Comparison of ENCODE assay signal across 5 cellular contexts in genomic region chr16:31338166-31338685, GRCh38. TPM values are rescaled to one million over a fixed set of nuclear protein-coding genes. Genes with fewer than 3 reads are reported as not detected.
"Had no signal": no experiment of that assay in that cellular context is flagged by ENCODE, and none has a peak within 500 bp of the region (broad histone marks: within the 10 kb centered on the region; RNA-seq: fewer than 3 reads in every experiment).

No MANE protein-coding gene starts in this region.

RNA-seq across cellular contexts. Expression of gene ITGAX, which starts 16.8 kb away (rescaled TPM):
- total RNA-seq: OCI-LY7 had no signal

RNA-seq across cellular contexts. Expression of gene ITGAD, which starts 54.9 kb away (rescaled TPM):
- total RNA-seq: activated naive CD8-positive, alpha-beta T cell treated with anti-CD3 and anti-CD28 coated beads for 36 hours; MCF 10A; OCI-LY7; PC-9 had no signal
- polyA plus RNA-seq: IgD-negative memory B cell had no signal
